Comparison of ENCODE assay signal across 11 cellular contexts in genomic region chr11:62788991-62789390, GRCh38. TPM values are rescaled to one million over a fixed set of nuclear protein-coding genes. Genes with fewer than 3 reads are reported as not detected.
DNase-seq lines count a peak whose midpoint lies in the region; ATAC-seq, FAIRE-seq and TF ChIP-seq lines count a peak whose summit lies in the region.
"Had no signal": no experiment of that assay in that cellular context is flagged by ENCODE, and none has a peak within 500 bp of the region (broad histone marks: within the 10 kb centered on the region; RNA-seq: fewer than 3 reads in every experiment).

No MANE protein-coding gene starts in this region.

- FAIRE-seq in HepG2 (lab: Jason Lieb, UNC): no peak

- no peak for TF ChIP-seq RAD21 in HepG2 (CRISPR knock-in tag; IDR thresholded peaks at IDR 0.05)

- H3K27ac Mint-ChIP-seq in T-cell (peak overlapping the region; percentile 94 to 96), type B pancreatic cell (peak overlapping the region; percentile 97)

- WGBS in HepG2 (ENCODE audit: low lambda C conversion rate): 82% methylated on average over 5 of the region's 5 CpGs
- WGBS in right lobe of liver (ENCODE audit: insufficient coverage, low coverage, low lambda C conversion rate, missing lambda C conversion rate): 84% methylated on average over 3 of the region's 5 CpGs

- H3K27ac ChIP-seq in HepG2 (ENCODE audit: extremely low read length, insufficient read depth, low read length) (peak overlapping the region; percentile 11), right lobe of liver (no peak overlapping the region), foreskin keratinocyte (no peak overlapping the region)

- no TSS peak for BruUV-seq in HepG2 (replicated peaks; lab: Mats Ljungman, UMichigan)

- H3K36me3 Mint-ChIP-seq in T-cell (peaks cover 18% of the 10 kb centered on the region), type B pancreatic cell (peaks cover 11% of the 10 kb centered on the region)

- TF ChIP-seq CTCF in HepG2 (CRISPR knock-in tag; IDR thresholded peaks at IDR 0.05): no peak
- TF ChIP-seq CTCF in right lobe of liver (IDR thresholded peaks at IDR 0.05): no peak
- TF ChIP-seq CTCF in foreskin keratinocyte (conservative IDR thresholded peaks at IDR 0.05): peak; percentile 14
- TF ChIP-seq CTCF in type B pancreatic cell (conservative IDR thresholded peaks at IDR 0.05): no peak

- no peaks in the 10 kb centered on the region for H4K20me1 ChIP-seq in HepG2 (ENCODE audit: insufficient read depth, low read length)

- CTCF ChIA-PET in HepG2 (lab: Yijun Ruan, JAX; ENCODE audit: low intra/inter-chr PET ratio, low total read pairs): no interaction called here
- CTCF ChIA-PET in T-cell (lab: Charles Lee): interaction anchor here (0.6 to 1.2 kb wide), 3 partner anchors 59 to 73 kb away, joined by 3 to 9 read pairs (median 4); no protein-coding TSS in a partner anchor

- H3K9me3 Mint-ChIP-seq in T-cell (no peaks in the 10 kb centered on the region), type B pancreatic cell (no peaks in the 10 kb centered on the region)

- no peak overlapping the region for H3K9ac ChIP-seq in HepG2 (ENCODE audit: insufficient read depth, low read depth, low read length)

- H3K27me3 ChIP-seq in HepG2 (ENCODE audit: control insufficient read depth in 1 of 2, insufficient read depth in 2 of 2, low read length in 2 of 2) (no peaks in the 10 kb centered on the region; a peak in 1 of 5 replicates), right lobe of liver (no peaks in the 10 kb centered on the region), foreskin keratinocyte (no peaks in the 10 kb centered on the region)
- H3K27me3 ChIP-seq: upper lobe of right lung had no signal

- H2AFZ ChIP-seq in HepG2 (ENCODE audit: low read length): no peak overlapping the region

- peak overlapping the region; percentile 67; the same call in 1 of the 2 replicates for H3K4me2 ChIP-seq in HepG2 (ENCODE audit: low read depth, low read length)

- H3K4me1 ChIP-seq in HepG2 (ENCODE audit: insufficient read depth, low read length): peaks cover 53% of the 10 kb centered on the region
- H3K4me1 ChIP-seq in right lobe of liver: peaks cover 0 to 34% (median 11%) of the 10 kb centered on the region in 4 donors
- no peaks in the 10 kb centered on the region for H3K4me1 ChIP-seq in foreskin keratinocyte

- no peaks in the 10 kb centered on the region for H3K9me3 ChIP-seq in HepG2 (ENCODE audit: low read length)
- H3K9me3 ChIP-seq in right lobe of liver: no peaks in the 10 kb centered on the region
- H3K9me3 ChIP-seq: upper lobe of right lung had no signal

- DNase-seq in HepG2 (ENCODE audit: low spot score): no peak
- DNase-seq in right lobe of liver: no peak
- DNase-seq in T-cell: no peak
- no peak for DNase-seq in foreskin keratinocyte
- DNase-seq in type B pancreatic cell (ENCODE audit: extremely low spot score, unreplicated experiment): no peak
- DNase-seq in NK-92 treated with Interleukin-12 subunit alpha and Interleukin-12 subunit beta, amount 100 ng/mL, for 24 hours (lab: John Stamatoyannopoulos, UW): no peak
- DNase-seq: cortex of kidney, DMS153, upper lobe of right lung had no signal

- H3K36me3 ChIP-seq in HepG2 (replicated peaks in 1 of 2; ENCODE audit: control insufficient read depth in 1 of 2, insufficient read depth in 2 of 2, low read length in 2 of 2) (peaks cover 10 to 28% of the 10 kb centered on the region in 2 experiments), right lobe of liver (peaks cover 0 to 27% (median 9%) of the 10 kb centered on the region in 4 donors)

- H3K4me3 ChIP-seq in HepG2 (replicated peaks in 1 of 3; ENCODE audit: insufficient read depth in 1 of 3, low read depth in 2 of 3, low read length in 3 of 3) (peak overlapping the region in 1 of 3 experiments; percentile 12; a peak in 2 of 6 replicates), right lobe of liver (no peak overlapping the region)

- H3K27me3 Mint-ChIP-seq in T-cell (no peaks in the 10 kb centered on the region), type B pancreatic cell (no peaks in the 10 kb centered on the region)

- in situ Hi-C loops in HepG2 (cut with HindIII; ENCODE audit: extremely low pct_ligation_motif_present, low pct_unique_long_range_greater_than_20kb): loop anchor here (5.0 kb wide), 2 partner anchors 43 to 88 kb away; partner anchors contain the start of genes STX5 and TEX54

- intact Hi-C loops in HepG2 (cut with micrococcal nuclease; ENCODE audit: unreplicated experiment) (no loop called here), right lobe of liver (cut with DNase I) (loop anchor here in 1 of 2 donors (10.0 kb wide), 1 partner anchor 66 kb away; no protein-coding TSS in a partner anchor)

- POLR2A ChIA-PET in HepG2 (lab: Yijun Ruan, JAX): interaction anchor here (0.8 to 9.1 kb wide), 8 partner anchors 11 to 92 kb away, joined by 3 to 201 read pairs (median 10); partner anchors contain the start of genes HNRNPUL2, NXF1, SLC3A2 and TTC9C
- POLR2A ChIA-PET in T-cell (lab: Charles Lee): interaction anchor here (0.6 to 4.0 kb wide), 5 partner anchors 10 to 66 kb away, joined by 3 to 23 read pairs (median 3); partner anchors contain the start of gene TAF6L (in 1 of the 2)

- TF ChIP-seq POLR2A in HepG2 (IDR thresholded peaks at IDR 0.05; ENCODE audit: insufficient read depth in 1 of 2, low read depth in 2 of 2, low read length in 2 of 2) (peak in 1 of 2 experiments; percentile 38; a peak in 1 of 4 replicates), right lobe of liver (IDR thresholded peaks at IDR 0.05) (no peak)

- TF ChIP-seq EP300 in HepG2 (IDR thresholded peaks at IDR 0.05; ENCODE audit: low read depth in 2 of 2, low read length in 2 of 2) (no peak), HepG2 (CRISPR knock-in tag; IDR thresholded peaks at IDR 0.05; ENCODE audit: borderline replicate concordance) (no peak)

- H3K4me3 Mint-ChIP-seq in T-cell (peak overlapping the region; percentile 91 to 93 (median 91)), type B pancreatic cell (peak overlapping the region; percentile 95)

- peaks cover 34% of the 10 kb centered on the region for H3K79me2 ChIP-seq in HepG2 (ENCODE audit: insufficient read depth, low read length)

- peaks cover 45 to 55% (median 51%) of the 10 kb centered on the region in 3 donors for H3K4me1 Mint-ChIP-seq in T-cell
- peaks cover 27% of the 10 kb centered on the region for H3K4me1 Mint-ChIP-seq in type B pancreatic cell (ENCODE audit: unreplicated experiment)

- no peak for ATAC-seq in HepG2
- no peak for ATAC-seq in right lobe of liver
- no peak for ATAC-seq in T-cell (replicated peaks in 1 of 4)
- ATAC-seq in foreskin keratinocyte: no peak
- no peak for ATAC-seq in HG03175 (IDR thresholded peaks at IDR 0.05; ENCODE audit: unreplicated experiment)
- no peak for ATAC-seq in GM19328 (IDR thresholded peaks at IDR 0.05; ENCODE audit: unreplicated experiment)
- ATAC-seq: upper lobe of right lung had no signal

RNA-seq across cellular contexts. Expression of gene TMEM179B, which starts 1.8 kb away (rescaled TPM):
- total RNA-seq in HepG2 (2016; rRNA removed; fragmentation: Illumina TruSeq; extraction: Trizol): 11.4 and 24.8 TPM in 2 replicates
- 9.2 and 13.4 TPM in 2 replicates for total RNA-seq in HepG2 (2016; cell fraction: cytosol; rRNA removed; fragmentation: Illumina TruSeq; extraction: Trizol; ENCODE audit: low read depth)
- total RNA-seq in HepG2 (2016; cell fraction: insoluble cytoplasmic fraction; rRNA removed; fragmentation: Illumina TruSeq; extraction: Trizol): 11.0 and 23.7 TPM in 2 replicates
- 12.0 and 14.6 TPM in 2 replicates for total RNA-seq in HepG2 (2016; cell fraction: membrane; rRNA removed; fragmentation: Illumina TruSeq; extraction: Trizol)
- 18.4 and 20.2 TPM in 2 replicates for total RNA-seq in HepG2 (2016; cell fraction: nucleus; rRNA removed; fragmentation: Illumina TruSeq; extraction: Trizol)
- 25.7 and 31.5 TPM in 2 replicates for polyA plus RNA-seq in HepG2 (2011; rRNA removed)
- 35.5 and 41.1 TPM in 2 replicates for polyA plus RNA-seq in HepG2 (2011; cell fraction: cytosol; rRNA removed)
- 16.2 and 27.4 TPM in 2 replicates for polyA plus RNA-seq in HepG2 (2011; cell fraction: nucleus; rRNA removed)
- 26.1 and 27.4 TPM in 2 replicates for polyA plus RNA-seq in HepG2 (2012)
- 12.6 and 19.7 TPM in 2 replicates for polyA plus RNA-seq in HepG2 (2016; cell fraction: cytosol; fragmentation: Illumina TruSeq; extraction: Trizol; ENCODE audit: low read depth)
- polyA plus RNA-seq in HepG2 (2016; cell fraction: insoluble cytoplasmic fraction; fragmentation: Illumina TruSeq; extraction: Trizol; ENCODE audit: low read depth): 15.3 and 17.5 TPM in 2 replicates
- 18.5 and 20.7 TPM in 2 replicates for polyA plus RNA-seq in HepG2 (2016; cell fraction: membrane; fragmentation: Illumina TruSeq; extraction: Trizol; ENCODE audit: low read depth)
- polyA plus RNA-seq in HepG2 (2016; cell fraction: nucleus; fragmentation: Illumina TruSeq; extraction: Trizol; ENCODE audit: insufficient read depth, low read depth): 41.2 and 41.7 TPM in 2 replicates
- 58.2 and 80.5 TPM in 2 replicates for polyA minus RNA-seq in HepG2 (2011; rRNA and poly(A)+ RNA removed; ENCODE audit: low replicate concordance)
- 20.0 and 25.1 TPM in 2 replicates for polyA minus RNA-seq in HepG2 (2011; cell fraction: cytosol; rRNA and poly(A)+ RNA removed)
- polyA minus RNA-seq in HepG2 (2011; cell fraction: nucleus; rRNA and poly(A)+ RNA removed): 14.4 and 22.0 TPM in 2 replicates
- total RNA-seq in right lobe of liver: 10 to 100 TPM; 23.9 to 47.6 (median 29.1) TPM
- 10 to 100 TPM; 27.7 to 53.3 (median 46.5) TPM for total RNA-seq in T-cell
- 55.0 and 56.3 TPM in 2 replicates for total RNA-seq in foreskin keratinocyte
- 68.4 and 74.5 TPM in 2 replicates for polyA plus RNA-seq in foreskin keratinocyte
- 41.1 and 53.1 TPM in 2 replicates for total RNA-seq in type B pancreatic cell (ENCODE audit: low replicate concordance)

RNA-seq across cellular contexts. Expression of gene TMEM223, which starts 2.8 kb away (rescaled TPM):
- 18.0 and 24.9 TPM in 2 replicates for total RNA-seq in HepG2 (2016; rRNA removed; fragmentation: Illumina TruSeq; extraction: Trizol)
- total RNA-seq in HepG2 (2016; cell fraction: cytosol; rRNA removed; fragmentation: Illumina TruSeq; extraction: Trizol; ENCODE audit: low read depth): 24.0 and 27.7 TPM in 2 replicates
- total RNA-seq in HepG2 (2016; cell fraction: insoluble cytoplasmic fraction; rRNA removed; fragmentation: Illumina TruSeq; extraction: Trizol): 18.1 and 26.8 TPM in 2 replicates
- 21.4 and 22.7 TPM in 2 replicates for total RNA-seq in HepG2 (2016; cell fraction: membrane; rRNA removed; fragmentation: Illumina TruSeq; extraction: Trizol)
- total RNA-seq in HepG2 (2016; cell fraction: nucleus; rRNA removed; fragmentation: Illumina TruSeq; extraction: Trizol): 16.0 and 19.0 TPM in 2 replicates
- polyA plus RNA-seq in HepG2 (2011; rRNA removed): 19.5 TPM in 2 replicates
- polyA plus RNA-seq in HepG2 (2011; cell fraction: cytosol; rRNA removed): 27.5 and 30.1 TPM in 2 replicates
- 11.2 and 13.7 TPM in 2 replicates for polyA plus RNA-seq in HepG2 (2011; cell fraction: nucleus; rRNA removed)
- polyA plus RNA-seq in HepG2 (2012): 9.3 and 9.8 TPM in 2 replicates
- polyA plus RNA-seq in HepG2 (2016; cell fraction: cytosol; fragmentation: Illumina TruSeq; extraction: Trizol; ENCODE audit: low read depth): 18.7 and 24.3 TPM in 2 replicates
- polyA plus RNA-seq in HepG2 (2016; cell fraction: insoluble cytoplasmic fraction; fragmentation: Illumina TruSeq; extraction: Trizol; ENCODE audit: low read depth): 13.4 and 16.9 TPM in 2 replicates
- 16.6 and 17.8 TPM in 2 replicates for polyA plus RNA-seq in HepG2 (2016; cell fraction: membrane; fragmentation: Illumina TruSeq; extraction: Trizol; ENCODE audit: low read depth)
- polyA plus RNA-seq in HepG2 (2016; cell fraction: nucleus; fragmentation: Illumina TruSeq; extraction: Trizol; ENCODE audit: insufficient read depth, low read depth): 22.4 and 26.0 TPM in 2 replicates
- 23.7 and 38.2 TPM in 2 replicates for polyA minus RNA-seq in HepG2 (2011; rRNA and poly(A)+ RNA removed; ENCODE audit: low replicate concordance)
- 7.8 and 9.2 TPM in 2 replicates for polyA minus RNA-seq in HepG2 (2011; cell fraction: cytosol; rRNA and poly(A)+ RNA removed)
- 10.6 and 10.9 TPM in 2 replicates for polyA minus RNA-seq in HepG2 (2011; cell fraction: nucleus; rRNA and poly(A)+ RNA removed)
- total RNA-seq in right lobe of liver: 10 to 100 TPM in 2 of 6 experiments, 1 to 10 TPM in 4; 6.6 to 26.4 (median 8.2) TPM
- total RNA-seq in T-cell: 10 to 100 TPM; 11.2 to 27.6 (median 23.0) TPM
- 14.2 and 14.7 TPM in 2 replicates for total RNA-seq in foreskin keratinocyte
- polyA plus RNA-seq in foreskin keratinocyte: 21.6 and 21.9 TPM in 2 replicates
- total RNA-seq in type B pancreatic cell (ENCODE audit: low replicate concordance): 21.9 and 23.3 TPM in 2 replicates

RNA-seq across cellular contexts. Expression of gene NXF1, which starts 16.2 kb away (rescaled TPM):
- 26.2 and 30.9 TPM in 2 replicates for total RNA-seq in HepG2 (2016; rRNA removed; fragmentation: Illumina TruSeq; extraction: Trizol)
- total RNA-seq in HepG2 (2016; cell fraction: cytosol; rRNA removed; fragmentation: Illumina TruSeq; extraction: Trizol; ENCODE audit: low read depth): 6.3 and 6.4 TPM in 2 replicates
- total RNA-seq in HepG2 (2016; cell fraction: insoluble cytoplasmic fraction; rRNA removed; fragmentation: Illumina TruSeq; extraction: Trizol): 26.3 and 28.4 TPM in 2 replicates
- total RNA-seq in HepG2 (2016; cell fraction: membrane; rRNA removed; fragmentation: Illumina TruSeq; extraction: Trizol): 7.6 and 10.4 TPM in 2 replicates
- 34.7 and 37.1 TPM in 2 replicates for total RNA-seq in HepG2 (2016; cell fraction: nucleus; rRNA removed; fragmentation: Illumina TruSeq; extraction: Trizol)
- 30.4 and 39.7 TPM in 2 replicates for polyA plus RNA-seq in HepG2 (2011; rRNA removed)
- 18.7 and 20.6 TPM in 2 replicates for polyA plus RNA-seq in HepG2 (2011; cell fraction: cytosol; rRNA removed)
- polyA plus RNA-seq in HepG2 (2011; cell fraction: nucleus; rRNA removed): 353 and 401 TPM in 2 replicates
- 36.2 and 63.4 TPM in 2 replicates for polyA plus RNA-seq in HepG2 (2012)
- polyA plus RNA-seq in HepG2 (2016; cell fraction: cytosol; fragmentation: Illumina TruSeq; extraction: Trizol; ENCODE audit: low read depth): 5.1 and 5.2 TPM in 2 replicates
- polyA plus RNA-seq in HepG2 (2016; cell fraction: insoluble cytoplasmic fraction; fragmentation: Illumina TruSeq; extraction: Trizol; ENCODE audit: low read depth): 49.2 and 51.6 TPM in 2 replicates
- 10.3 and 10.6 TPM in 2 replicates for polyA plus RNA-seq in HepG2 (2016; cell fraction: membrane; fragmentation: Illumina TruSeq; extraction: Trizol; ENCODE audit: low read depth)
- polyA plus RNA-seq in HepG2 (2016; cell fraction: nucleus; fragmentation: Illumina TruSeq; extraction: Trizol; ENCODE audit: insufficient read depth, low read depth): 134 and 143 TPM in 2 replicates
- polyA minus RNA-seq in HepG2 (2011; rRNA and poly(A)+ RNA removed; ENCODE audit: low replicate concordance): 24.4 and 74.3 TPM in 2 replicates
- 11.6 and 13.2 TPM in 2 replicates for polyA minus RNA-seq in HepG2 (2011; cell fraction: cytosol; rRNA and poly(A)+ RNA removed)
- polyA minus RNA-seq in HepG2 (2011; cell fraction: nucleus; rRNA and poly(A)+ RNA removed): 56.4 and 77.8 TPM in 2 replicates
- total RNA-seq in right lobe of liver: 10 to 100 TPM; 24.7 to 42.9 (median 32.3) TPM
- total RNA-seq in T-cell: 100 to 1,000 TPM; 160 to 321 (median 169) TPM
- 38.3 and 42.5 TPM in 2 replicates for total RNA-seq in foreskin keratinocyte
- polyA plus RNA-seq in foreskin keratinocyte: 54.7 and 55.7 TPM in 2 replicates
- 111 TPM in 2 replicates for total RNA-seq in type B pancreatic cell (ENCODE audit: low replicate concordance)

RNA-seq across cellular contexts. Expression of gene TAF6L, which starts 17.8 kb away (rescaled TPM):
- total RNA-seq in HepG2 (2016; rRNA removed; fragmentation: Illumina TruSeq; extraction: Trizol): 13.4 and 19.4 TPM in 2 replicates
- total RNA-seq in HepG2 (2016; cell fraction: cytosol; rRNA removed; fragmentation: Illumina TruSeq; extraction: Trizol; ENCODE audit: low read depth): 7.0 and 7.8 TPM in 2 replicates
- total RNA-seq in HepG2 (2016; cell fraction: insoluble cytoplasmic fraction; rRNA removed; fragmentation: Illumina TruSeq; extraction: Trizol): 10.8 and 19.2 TPM in 2 replicates
- 6.2 and 7.0 TPM in 2 replicates for total RNA-seq in HepG2 (2016; cell fraction: membrane; rRNA removed; fragmentation: Illumina TruSeq; extraction: Trizol)
- 19.4 and 24.8 TPM in 2 replicates for total RNA-seq in HepG2 (2016; cell fraction: nucleus; rRNA removed; fragmentation: Illumina TruSeq; extraction: Trizol)
- polyA plus RNA-seq in HepG2 (2011; rRNA removed): 12.6 and 15.3 TPM in 2 replicates
- polyA plus RNA-seq in HepG2 (2011; cell fraction: cytosol; rRNA removed): 7.1 and 7.8 TPM in 2 replicates
- 63.1 and 71.3 TPM in 2 replicates for polyA plus RNA-seq in HepG2 (2011; cell fraction: nucleus; rRNA removed)
- 7.7 and 10.2 TPM in 2 replicates for polyA plus RNA-seq in HepG2 (2012)
- 1.1 and 1.4 TPM in 2 replicates for polyA plus RNA-seq in HepG2 (2016; cell fraction: cytosol; fragmentation: Illumina TruSeq; extraction: Trizol; ENCODE audit: low read depth)
- polyA plus RNA-seq in HepG2 (2016; cell fraction: insoluble cytoplasmic fraction; fragmentation: Illumina TruSeq; extraction: Trizol; ENCODE audit: low read depth): 8.3 and 9.9 TPM in 2 replicates
- 2.1 and 2.5 TPM in 2 replicates for polyA plus RNA-seq in HepG2 (2016; cell fraction: membrane; fragmentation: Illumina TruSeq; extraction: Trizol; ENCODE audit: low read depth)
- 49.8 and 51.9 TPM in 2 replicates for polyA plus RNA-seq in HepG2 (2016; cell fraction: nucleus; fragmentation: Illumina TruSeq; extraction: Trizol; ENCODE audit: insufficient read depth, low read depth)
- polyA minus RNA-seq in HepG2 (2011; rRNA and poly(A)+ RNA removed; ENCODE audit: low replicate concordance): 22.2 and 52.0 TPM in 2 replicates
- polyA minus RNA-seq in HepG2 (2011; cell fraction: cytosol; rRNA and poly(A)+ RNA removed): 6.3 and 6.9 TPM in 2 replicates
- polyA minus RNA-seq in HepG2 (2011; cell fraction: nucleus; rRNA and poly(A)+ RNA removed): 15.0 and 18.8 TPM in 2 replicates
- 10 to 100 TPM; 11.9 to 19.3 (median 16.0) TPM for total RNA-seq in right lobe of liver
- 10 to 100 TPM; 15.1 to 29.5 (median 29.0) TPM for total RNA-seq in T-cell
- 17.2 TPM in 2 replicates for total RNA-seq in foreskin keratinocyte
- 14.8 and 16.6 TPM in 2 replicates for polyA plus RNA-seq in foreskin keratinocyte
- total RNA-seq in type B pancreatic cell (ENCODE audit: low replicate concordance): 23.8 and 37.6 TPM in 2 replicates

RNA-seq across cellular contexts. Expression of gene POLR2G, which starts 27.6 kb away (rescaled TPM):
- 97.6 and 116 TPM in 2 replicates for total RNA-seq in HepG2 (2016; rRNA removed; fragmentation: Illumina TruSeq; extraction: Trizol)
- total RNA-seq in HepG2 (2016; cell fraction: cytosol; rRNA removed; fragmentation: Illumina TruSeq; extraction: Trizol; ENCODE audit: low read depth): 48.1 and 60.6 TPM in 2 replicates
- 98.7 and 136 TPM in 2 replicates for total RNA-seq in HepG2 (2016; cell fraction: insoluble cytoplasmic fraction; rRNA removed; fragmentation: Illumina TruSeq; extraction: Trizol)
- 39.5 and 41.8 TPM in 2 replicates for total RNA-seq in HepG2 (2016; cell fraction: membrane; rRNA removed; fragmentation: Illumina TruSeq; extraction: Trizol)
- total RNA-seq in HepG2 (2016; cell fraction: nucleus; rRNA removed; fragmentation: Illumina TruSeq; extraction: Trizol): 40.5 and 42.3 TPM in 2 replicates
- polyA plus RNA-seq in HepG2 (2011; rRNA removed): 85.9 and 97.1 TPM in 2 replicates
- polyA plus RNA-seq in HepG2 (2011; cell fraction: cytosol; rRNA removed): 103 and 110 TPM in 2 replicates
- polyA plus RNA-seq in HepG2 (2011; cell fraction: nucleus; rRNA removed): 60.6 and 64.1 TPM in 2 replicates
- polyA plus RNA-seq in HepG2 (2012): 49.6 and 53.4 TPM in 2 replicates
- 48.7 and 50.1 TPM in 2 replicates for polyA plus RNA-seq in HepG2 (2016; cell fraction: cytosol; fragmentation: Illumina TruSeq; extraction: Trizol; ENCODE audit: low read depth)
- 117 and 138 TPM in 2 replicates for polyA plus RNA-seq in HepG2 (2016; cell fraction: insoluble cytoplasmic fraction; fragmentation: Illumina TruSeq; extraction: Trizol; ENCODE audit: low read depth)
- polyA plus RNA-seq in HepG2 (2016; cell fraction: membrane; fragmentation: Illumina TruSeq; extraction: Trizol; ENCODE audit: low read depth): 33.3 and 37.4 TPM in 2 replicates
- polyA plus RNA-seq in HepG2 (2016; cell fraction: nucleus; fragmentation: Illumina TruSeq; extraction: Trizol; ENCODE audit: insufficient read depth, low read depth): 77.1 and 77.2 TPM in 2 replicates
- polyA minus RNA-seq in HepG2 (2011; rRNA and poly(A)+ RNA removed; ENCODE audit: low replicate concordance): 137 and 393 TPM in 2 replicates
- polyA minus RNA-seq in HepG2 (2011; cell fraction: cytosol; rRNA and poly(A)+ RNA removed): 36.7 and 40.7 TPM in 2 replicates
- 24.8 and 27.5 TPM in 2 replicates for polyA minus RNA-seq in HepG2 (2011; cell fraction: nucleus; rRNA and poly(A)+ RNA removed)
- 10 to 100 TPM; 23.8 to 37.4 (median 26.6) TPM for total RNA-seq in right lobe of liver
- 10 to 100 TPM; 65.6 to 84.8 (median 76.1) TPM for total RNA-seq in T-cell
- 101 and 109 TPM in 2 replicates for total RNA-seq in foreskin keratinocyte
- polyA plus RNA-seq in foreskin keratinocyte: 150 and 162 TPM in 2 replicates
- 68.8 and 98.7 TPM in 2 replicates for total RNA-seq in type B pancreatic cell (ENCODE audit: low replicate concordance)
